In genomic region chr12:58247633-58248032, GRCh38 we compare ENCODE assay signal across 15 cellular contexts.
DNase-seq lines count a peak whose midpoint lies in the region; ATAC-seq and TF ChIP-seq lines count a peak whose summit lies in the region.
"Had no signal": no experiment of that assay in that cellular context is flagged by ENCODE, and none has a peak within 500 bp of the region (broad histone marks: within the 10 kb centered on the region; RNA-seq: fewer than 3 reads in every experiment).

No MANE protein-coding gene starts in this region.

- H3K4me1 Mint-ChIP-seq in Caco-2 (ENCODE audit: low read depth, unreplicated experiment) = no peaks in the 10 kb centered on the region

- POLR2A ChIA-PET in Caco-2 (lab: Charles Lee) = no interaction called here
- POLR2A ChIA-PET in PC-9 (lab: Charles Lee; ENCODE audit: unreplicated experiment) = no interaction called here

- TF ChIP-seq EP300 in tibial nerve (IDR thresholded peaks at IDR 0.05) = no peak

- H3K9me3 ChIP-seq in Caco-2 (no peaks in the 10 kb centered on the region), PC-9 (ENCODE audit: insufficient read depth, low read depth) (no peaks in the 10 kb centered on the region), tibial nerve (no peaks in the 10 kb centered on the region)
- H3K9me3 ChIP-seq: left ventricle myocardium inferior had no signal

- no peak overlapping the region for H3K4me2 ChIP-seq in PC-9

- H3K27ac Mint-ChIP-seq in Caco-2 (ENCODE audit: unreplicated experiment) = no peak overlapping the region

- BruUV-seq in Caco-2 (replicated peaks; lab: Mats Ljungman, UMichigan) (no TSS peak), PC-9 (replicated peaks; lab: Mats Ljungman, UMichigan) (no TSS peak)

- H3K9me3 Mint-ChIP-seq in Caco-2 (ENCODE audit: unreplicated experiment) = peaks cover 15% of the 10 kb centered on the region
- H3K9me3 Mint-ChIP-seq: activated T-cell treated with anti-CD3 and anti-CD28 coated beads, Interleukin-2, amount 50 U/mL, for 4 hours had no signal

- H3K9me2 ChIP-seq in PC-9 (ENCODE audit: insufficient read depth) = no peaks in the 10 kb centered on the region

- no peaks in the 10 kb centered on the region for H3K36me3 ChIP-seq in Caco-2 (ENCODE audit: control insufficient read depth, insufficient read depth, low read length)
- H3K36me3 ChIP-seq in PC-9 (ENCODE audit: low read depth) = no peaks in the 10 kb centered on the region
- no peaks in the 10 kb centered on the region for H3K36me3 ChIP-seq in tibial nerve
- H3K36me3 ChIP-seq: left ventricle myocardium inferior had no signal

- H3K27ac ChIP-seq in PC-9 (no peak overlapping the region), tibial nerve (no peak overlapping the region)
- H3K27ac ChIP-seq: left ventricle myocardium inferior, skin epidermis had no signal

- no peak for ATAC-seq in HG02970 (IDR thresholded peaks at IDR 0.05; ENCODE audit: low FRiP score, unreplicated experiment)
- ATAC-seq: activated T-cell treated with anti-CD3 and anti-CD28 coated beads, Interleukin-2, amount 50 U/mL, for 4 hours had no signal

- H3K4me1 ChIP-seq in Caco-2 = no peaks in the 10 kb centered on the region
- H3K4me1 ChIP-seq in PC-9 (replicated peaks; ENCODE audit: insufficient read depth) = no peaks in the 10 kb centered on the region
- H3K4me1 ChIP-seq in tibial nerve = peaks cover 0 to 8% (median 0%) of the 10 kb centered on the region in 4 donors

- H3K4me3 ChIP-seq in Caco-2 (ENCODE audit: low read depth, low read length) (no peak overlapping the region), PC-9 (no peak overlapping the region), fibroblast of villous mesenchyme (ENCODE audit: low read depth, low read length) (no peak overlapping the region), tibial nerve (no peak overlapping the region)
- H3K4me3 ChIP-seq: left ventricle myocardium inferior, skin epidermis had no signal

- peaks cover under 1% of the 10 kb centered on the region; the same call in 1 of the 2 replicates for H3K27me3 ChIP-seq in Caco-2 (replicated peaks; ENCODE audit: control insufficient read depth, insufficient read depth, low read length)
- H3K27me3 ChIP-seq in PC-9 (ENCODE audit: insufficient read depth, low read depth) = no peaks in the 10 kb centered on the region
- no peaks in the 10 kb centered on the region for H3K27me3 ChIP-seq in tibial nerve

- H3K27me3 Mint-ChIP-seq in Caco-2 (ENCODE audit: insufficient read depth, unreplicated experiment) = no peaks in the 10 kb centered on the region

- H4K20me1 ChIP-seq in PC-9 (ENCODE audit: insufficient read depth) = no peaks in the 10 kb centered on the region

- no peaks in the 10 kb centered on the region for H3K36me3 Mint-ChIP-seq in Caco-2 (ENCODE audit: insufficient read depth, unreplicated experiment)

- DNase-seq in Caco-2 (peak; percentile 14 to 40), HT-29 (ENCODE audit: low spot score) (peak; percentile 69), PC-9 (peak in 1 of 2 experiments; percentile 2), fibroblast of villous mesenchyme (ENCODE audit: low read depth) (no peak), CD1c-positive myeloid dendritic cell (ENCODE audit: extremely low spot score) (no peak), tibial nerve (ENCODE audit: low spot score in 2 of 2) (no peak), iPS-NIHi11 (ENCODE audit: low spot score) (no peak)
- DNase-seq: activated CD4-positive, alpha-beta T cell treated with anti-CD3 and anti-CD28 coated beads for 1 hour; activated T-cell treated with anti-CD3 and anti-CD28 coated beads, Interleukin-2, amount 50 U/mL, for 4 hours; anterior cingulate cortex; effector CD8-positive, alpha-beta T cell; glutamatergic neuron; left ventricle myocardium inferior had no signal

- no peak for TF ChIP-seq CTCF in Caco-2 (IDR thresholded peaks at IDR 0.05; ENCODE audit: insufficient read depth in 1 of 2, low read depth in 1 of 2, low read length in 1 of 2, severe bottlenecking in 1 of 2, unreplicated experiment in 1 of 2)
- TF ChIP-seq CTCF in PC-9 (conservative IDR thresholded peaks at IDR 0.05) = 0 out of 2 replicates have a peak, but pooled peaks have one; percentile 16
- peak; percentile 33 for TF ChIP-seq CTCF in fibroblast of villous mesenchyme (IDR thresholded peaks at IDR 0.05; ENCODE audit: insufficient read depth, low read depth, low read length)
- no peak for TF ChIP-seq CTCF in tibial nerve (IDR thresholded peaks at IDR 0.05)

- H3K4me3 Mint-ChIP-seq in Caco-2 (ENCODE audit: unreplicated experiment) = no peak overlapping the region
- H3K4me3 Mint-ChIP-seq: activated T-cell treated with anti-CD3 and anti-CD28 coated beads, Interleukin-2, amount 50 U/mL, for 4 hours had no signal

- no peaks in the 10 kb centered on the region for H3F3A ChIP-seq in PC-9 (ENCODE audit: insufficient read depth, low read depth)

- H3K79me2 ChIP-seq in PC-9 (ENCODE audit: low read depth) = no peaks in the 10 kb centered on the region

- intact Hi-C loops in Caco-2 (cut with micrococcal nuclease; ENCODE audit: unreplicated experiment) = no loop called here
- intact Hi-C loops in PC-9 (cut with micrococcal nuclease; ENCODE audit: unreplicated experiment) = no loop called here

- CTCF ChIA-PET in Caco-2 (lab: Charles Lee) (no interaction called here), PC-9 (lab: Charles Lee) (no interaction called here)

- H2AFZ ChIP-seq in PC-9 = no peak overlapping the region

- no peak for TF ChIP-seq POLR2A in tibial nerve (IDR thresholded peaks at IDR 0.05)

- 88 to 94% methylated on average over 4 of the region's 4 CpGs for WGBS in tibial nerve, 2 donors

Comparison
In these comparisons a context has a peak if more than half of its experiments do, and no peak if none do; other contexts are left out.
1. DNase-seq: peak in Caco-2 (2 of 2) and HT-29 (single experiment); none in fibroblast of villous mesenchyme (single experiment), CD1c-positive myeloid dendritic cell (single experiment), tibial nerve (0 of 2) and iPS-NIHi11 (single experiment).
2. CTCF ChIP-seq: peak in PC-9 (single experiment) and fibroblast of villous mesenchyme (single experiment); none in Caco-2 (0 of 2) and tibial nerve (0 of 5).